Comparison of ENCODE assay signal across 8 cellular contexts in genomic region chr20:25696384-25697131, GRCh38. TPM values are rescaled to one million over a fixed set of nuclear protein-coding genes. Genes with fewer than 3 reads are reported as not detected.
DNase-seq lines count a peak whose midpoint lies in the region; ATAC-seq, FAIRE-seq and TF ChIP-seq lines count a peak whose summit lies in the region.

ZNF337 (minus strand) TSS chr20:25696853; CDS start chr20:25686417, 10,436 bp downstream.

- peaks cover 38% of the 10 kb centered on the region for H3K4me1 ChIP-seq in OCI-LY3 (ENCODE audit: low read length)
- peaks cover 5% of the 10 kb centered on the region for H3K4me1 ChIP-seq in endothelial cell of umbilical vein (ENCODE audit: control insufficient read depth, extremely low read depth, insufficient read depth, low read length)

- H3K27me3 ChIP-seq in OCI-LY3 (ENCODE audit: low read depth, low read length) (no peaks in the 10 kb centered on the region), endothelial cell of umbilical vein (ENCODE audit: control insufficient read depth in 2 of 2, insufficient read depth in 2 of 2, low read length in 2 of 2) (no peaks in the 10 kb centered on the region)

- H3K4me3 ChIP-seq in OCI-LY3 (ENCODE audit: low read length) (peak within 1 kb of the TSS; percentile 83), endothelial cell of umbilical vein (replicated peaks in 1 of 3; ENCODE audit: insufficient read depth in 1 of 3, low read depth in 1 of 3, low read length in 3 of 3) (peak within 1 kb of the TSS; percentile 83 to 89 (median 84))

- TF ChIP-seq CTCF in OCI-LY3 (IDR thresholded peaks at IDR 0.05; ENCODE audit: low read depth, low read length): no peak
- peak in 1 of 2 donors; percentile 4 for TF ChIP-seq CTCF in endothelial cell of umbilical vein (IDR thresholded peaks at IDR 0.05; ENCODE audit: extremely low read depth in 1 of 2, insufficient read depth in 1 of 2, low read depth in 1 of 2, low read length in 2 of 2)

- peaks cover 7% of the 10 kb centered on the region for H3K36me3 ChIP-seq in OCI-LY3 (replicated peaks; ENCODE audit: low read depth, low read length)
- H3K36me3 ChIP-seq in endothelial cell of umbilical vein (ENCODE audit: control insufficient read depth in 2 of 2, extremely low read depth in 1 of 2, insufficient read depth in 2 of 2, low read length in 2 of 2): no peaks in the 10 kb centered on the region

- FAIRE-seq in endothelial cell of umbilical vein (lab: Jason Lieb, UNC): peak; percentile 93

- H2AFZ ChIP-seq in OCI-LY3 (ENCODE audit: low read depth, low read length) (peak within 1 kb of the TSS; percentile 78), endothelial cell of umbilical vein (ENCODE audit: low read depth, low read length) (peak within 1 kb of the TSS; percentile 75)

- no TSS peak for BruUV-seq in endothelial cell of umbilical vein (replicated peaks; lab: Mats Ljungman, UMichigan)

- CTCF ChIA-PET in endothelial cell of umbilical vein (lab: Charles Lee): no interaction called here

- dilution Hi-C loops in endothelial cell of umbilical vein (cut with MboI; ENCODE audit: extremely low pct_ligation_motif_present, low sequenced_read_pairs): no loop called here

- no peaks in the 10 kb centered on the region for H3K9me1 ChIP-seq in endothelial cell of umbilical vein (replicated peaks; ENCODE audit: control insufficient read depth, extremely low read depth, insufficient read depth, low read length)

- intact Hi-C loops in endothelial cell of umbilical vein (cut with micrococcal nuclease): loop anchor here (1.0 to 10.0 kb wide), 4 partner anchors 72 to 704 kb away; partner anchors contain the start of genes ABHD12, APMAP and NANP

- no peaks in the 10 kb centered on the region for H4K20me1 ChIP-seq in OCI-LY3 (ENCODE audit: insufficient read depth, low read length)
- no peaks in the 10 kb centered on the region for H4K20me1 ChIP-seq in endothelial cell of umbilical vein (replicated peaks; ENCODE audit: control insufficient read depth, extremely low read depth, insufficient read depth, low read length)

- 0 out of 2 replicates have a peak, but pooled peaks cover 4% of the 10 kb centered on the region for H3K9me3 ChIP-seq in OCI-LY3 (ENCODE audit: insufficient read depth, low read length)
- H3K9me3 ChIP-seq in endothelial cell of umbilical vein (replicated peaks; ENCODE audit: control insufficient read depth, insufficient read depth, low read length): no peaks in the 10 kb centered on the region

- peak; percentile 98 for DNase-seq in DMS 273 (lab: John Stamatoyannopoulos, UW; ENCODE audit: unreplicated experiment)
- peak; percentile 98 for DNase-seq in HuH-7 (ENCODE audit: low spot score)
- peak; percentile 97 for DNase-seq in activated CD8-positive, alpha-beta memory T cell treated with anti-CD3 and anti-CD28 coated beads, Interleukin-2, amount 50 U/mL, for 48 hours
- DNase-seq in endothelial cell of umbilical vein (ENCODE audit: low read depth, low spot score): peak; percentile 96
- DNase-seq in midbrain (lab: John Stamatoyannopoulos, UW): peak; percentile 93
- peak; percentile 87 to 89 for DNase-seq in stimulated activated CD8-positive, alpha-beta memory T cell treated with anti-CD3 and anti-CD28 coated beads, Interleukin-2, amount 100 ng/mL, for 1 hour (ENCODE audit: low read depth in 2 of 2)

- peak within 1 kb of the TSS; percentile 89 for H3K9ac ChIP-seq in OCI-LY3 (ENCODE audit: low read length)
- H3K9ac ChIP-seq in endothelial cell of umbilical vein (replicated peaks; ENCODE audit: extremely low read depth, insufficient read depth, low read length): peak within 1 kb of the TSS; percentile 85

- ATAC-seq in GM21515 (IDR thresholded peaks at IDR 0.05; ENCODE audit: unreplicated experiment): peak; percentile 96

- H3K79me2 ChIP-seq in OCI-LY3 (ENCODE audit: low read length) (peaks cover 38% of the 10 kb centered on the region), endothelial cell of umbilical vein (ENCODE audit: control insufficient read depth, insufficient read depth, low read length) (peaks cover 20% of the 10 kb centered on the region)

- H3K27ac ChIP-seq in OCI-LY3 (ENCODE audit: low read length): peak within 1 kb of the TSS; percentile 46
- H3K27ac ChIP-seq in endothelial cell of umbilical vein (ENCODE audit: insufficient read depth, low read depth, low read length): peak within 1 kb of the TSS; percentile 64

- peak within 1 kb of the TSS; percentile 72 for H3K4me2 ChIP-seq in OCI-LY3 (ENCODE audit: low read length)
- H3K4me2 ChIP-seq in endothelial cell of umbilical vein (ENCODE audit: insufficient read depth, low read length): peak within 1 kb of the TSS; percentile 89

- POLR2A ChIA-PET in endothelial cell of umbilical vein (lab: Charles Lee): no interaction called here

- peak; percentile 85 for TF ChIP-seq POLR2A in endothelial cell of umbilical vein (IDR thresholded peaks at IDR 0.05; ENCODE audit: low read depth, low read length)

TF ChIP-seq in endothelial cell of umbilical vein, 7 proteins besides CTCF, POLR2A, EP300 and RAD21:
- TF ChIP-seq MYC (IDR thresholded peaks at IDR 0.05; ENCODE audit: low read depth, low read length) (no peak), GATA2 (IDR thresholded peaks at IDR 0.05; ENCODE audit: insufficient read depth, insufficient read length, low read depth, low read length) (no peak), POLR2AphosphoS5 (IDR thresholded peaks at IDR 0.05; ENCODE audit: insufficient read depth, low read depth, low read length) (peak; percentile 81), FOS (IDR thresholded peaks at IDR 0.05; ENCODE audit: borderline replicate concordance, insufficient read depth, low read length) (no peak)
- TF ChIP-seq, protein P1, sequence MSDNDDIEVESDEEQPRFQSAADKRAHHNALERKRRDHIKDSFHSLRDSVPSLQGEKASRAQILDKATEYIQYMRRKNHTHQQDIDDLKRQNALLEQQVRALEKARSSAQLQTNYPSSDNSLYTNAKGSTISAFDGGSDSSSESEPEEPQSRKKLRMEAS (IDR thresholded peaks at IDR 0.05; ENCODE audit: insufficient read depth, insufficient read length): no peak

RNA-seq across cellular contexts. Expression of gene ZNF337, which starts in this region (rescaled TPM):
- 12.9 and 16.7 TPM in 2 replicates for total RNA-seq in endothelial cell of umbilical vein
- polyA plus RNA-seq in endothelial cell of umbilical vein: 8.5 and 9.1 TPM in 2 replicates
- polyA plus RNA-seq in endothelial cell of umbilical vein (2011; cell fraction: cytosol; rRNA removed): 5.6 and 7.8 TPM in 2 replicates
- polyA plus RNA-seq in endothelial cell of umbilical vein (2011; cell fraction: nucleus; rRNA removed): 63.6 and 66.1 TPM in 2 replicates
- 14.8 and 16.7 TPM in 2 replicates for polyA plus RNA-seq in endothelial cell of umbilical vein (2012)
- 15.3 and 20.3 TPM in 2 replicates for polyA minus RNA-seq in endothelial cell of umbilical vein
- polyA minus RNA-seq in endothelial cell of umbilical vein (2011; cell fraction: cytosol; rRNA and poly(A)+ RNA removed): 2.5 TPM
- 11.4 and 18.2 TPM in 2 replicates for polyA minus RNA-seq in endothelial cell of umbilical vein (2011; cell fraction: nucleus; rRNA and poly(A)+ RNA removed)

Comparison
In these comparisons a context has a peak if more than half of its experiments do, and no peak if none do; other contexts are left out.
1. Peak in every context shown above with its lines: DNase-seq, ATAC-seq, H3K4me3 ChIP-seq and H3K27ac ChIP-seq.